ENCODE assay signal across 8 cellular contexts in genomic region chr1:1115136-1115829, GRCh38. TPM values are rescaled to one million over a fixed set of nuclear protein-coding genes. Genes with fewer than 3 reads are reported as not detected.
DNase-seq lines count a peak whose midpoint lies in the region; ATAC-seq, FAIRE-seq and TF ChIP-seq lines count a peak whose summit lies in the region.

No MANE protein-coding gene starts in this region.

- H3K9me3 Mint-ChIP-seq in CD8-positive, alpha-beta memory T cell: no peaks in the 10 kb centered on the region

- peaks cover 6% of the 10 kb centered on the region for H3K27me3 ChIP-seq in CD8-positive, alpha-beta memory T cell (ENCODE audit: insufficient read depth, low read length, poor library complexity, severe bottlenecking)
- H3K27me3 ChIP-seq in PC-3 (ENCODE audit: low read length) (no peaks in the 10 kb centered on the region), esophagus (ENCODE audit: control insufficient read depth in 1 of 2, insufficient read depth in 2 of 2, low read length in 2 of 2) (no peaks in the 10 kb centered on the region), pancreas (no peaks in the 10 kb centered on the region)

- no TSS peak for BruUV-seq in PC-3 (replicated peaks; lab: Mats Ljungman, UMichigan)

- ATAC-seq in PC-3: no peak
- ATAC-seq in pancreas: no peak

- TF ChIP-seq CTCF in PC-3 (conservative IDR thresholded peaks at IDR 0.05; ENCODE audit: low read depth, low read length) (no peak), pancreas (IDR thresholded peaks at IDR 0.05) (no peak)

- no peaks in the 10 kb centered on the region for H4K20me1 ChIP-seq in PC-3 (ENCODE audit: low read length)

- H3K9me3 ChIP-seq in CD8-positive, alpha-beta memory T cell (ENCODE audit: low read length): no peaks in the 10 kb centered on the region
- no peaks in the 10 kb centered on the region for H3K9me3 ChIP-seq in PC-3 (ENCODE audit: low read length)
- peaks cover 0 to 7% of the 10 kb centered on the region in 2 donors for H3K9me3 ChIP-seq in esophagus (ENCODE audit: control insufficient read depth in 2 of 2, insufficient read depth in 1 of 2, low read depth in 1 of 2, low read length in 1 of 2)
- no peaks in the 10 kb centered on the region for H3K9me3 ChIP-seq in pancreas

- no peaks in the 10 kb centered on the region for H3K4me1 ChIP-seq in CD8-positive, alpha-beta memory T cell (ENCODE audit: insufficient read depth, low read length)
- H3K4me1 ChIP-seq in PC-3 (ENCODE audit: insufficient read depth, low read length) (0 out of 2 replicates have a peak, but pooled peaks cover 7% of the 10 kb centered on the region), esophagus (ENCODE audit: control insufficient read depth in 2 of 2, insufficient read depth in 2 of 2, low read length in 1 of 2) (peaks cover 2 to 7% of the 10 kb centered on the region in 2 donors), pancreas (no peaks in the 10 kb centered on the region)

- H3K27ac Mint-ChIP-seq in CD8-positive, alpha-beta memory T cell: peak overlapping the region in 5 of 8 donors; percentile 21 to 94 (median 57)

- CTCF ChIA-PET in CD8-positive, alpha-beta memory T cell (lab: Charles Lee): interaction anchor here (1.0 kb wide), 1 partner anchor 185 kb away, joined by 4 read pairs; no protein-coding TSS in a partner anchor
- CTCF ChIA-PET in PC-3 (lab: Charles Lee): no interaction called here

- H3K36me3 ChIP-seq in CD8-positive, alpha-beta memory T cell (ENCODE audit: insufficient read depth, low read length): no peaks in the 10 kb centered on the region
- peaks cover 15% of the 10 kb centered on the region for H3K36me3 ChIP-seq in PC-3 (ENCODE audit: low read depth, low read length)
- H3K36me3 ChIP-seq in esophagus (ENCODE audit: control insufficient read depth in 2 of 2, insufficient read depth in 2 of 2, low read length in 1 of 2): peaks cover 0 to 13% of the 10 kb centered on the region in 2 donors
- H3K36me3 ChIP-seq in pancreas: no peaks in the 10 kb centered on the region

- no peak overlapping the region for H3K4me3 ChIP-seq in CD8-positive, alpha-beta memory T cell (ENCODE audit: low read length)
- H3K4me3 ChIP-seq in PC-3 (ENCODE audit: low read length) (peak overlapping the region; percentile 87), esophagus (ENCODE audit: low read depth in 1 of 2, low read length in 2 of 2) (peak overlapping the region; percentile 66 to 79), pancreas (peak overlapping the region; percentile 77 to 87 (median 85))

- H3K4me2 ChIP-seq in PC-3 (ENCODE audit: low read length): peak overlapping the region; percentile 85

- peaks cover 6 to 9% of the 10 kb centered on the region in 2 donors for H3K27me3 Mint-ChIP-seq in CD8-positive, alpha-beta memory T cell

- FAIRE-seq in pancreas (lab: Jason Lieb, UNC) (no peak), frontal cortex (lab: Jason Lieb, UNC) (no peak)

- H2AFZ ChIP-seq in PC-3 (ENCODE audit: low read length): peak overlapping the region; percentile 74

- DNase-seq in CD8-positive, alpha-beta memory T cell: peak in 1 of 5 donors; percentile 39
- peak; percentile 22 for DNase-seq in PC-3
- peak in 4 of 6 donors; percentile 26 to 77 (median 50) for DNase-seq in pancreas
- DNase-seq in NCI-H69 (lab: John Stamatoyannopoulos, UW): no peak
- no peak for DNase-seq in OCI-M1 (lab: John Stamatoyannopoulos, UW)
- DNase-seq in frontal cortex (ENCODE audit: low spot score in 2 of 2): no peak
- no peak for DNase-seq in SW 1271 (lab: John Stamatoyannopoulos, UW)

- peaks cover 50% of the 10 kb centered on the region for H3K79me2 ChIP-seq in PC-3 (ENCODE audit: low read length)

- H3F3A ChIP-seq in PC-3 (ENCODE audit: low read length, unreplicated experiment): no peaks in the 10 kb centered on the region

- no peaks in the 10 kb centered on the region for H3K9me2 ChIP-seq in PC-3 (replicated peaks; ENCODE audit: low read length)

- peaks cover 4 to 21% (median 5%) of the 10 kb centered on the region in 3 donors for H3K36me3 Mint-ChIP-seq in CD8-positive, alpha-beta memory T cell

- H3K4me3 Mint-ChIP-seq in CD8-positive, alpha-beta memory T cell: peak overlapping the region; percentile 80 to 96 (median 83)

- peak overlapping the region; percentile 43 for H3K27ac ChIP-seq in CD8-positive, alpha-beta memory T cell (ENCODE audit: low read depth, low read length)
- H3K27ac ChIP-seq in PC-3 (ENCODE audit: low read length): no peak overlapping the region
- H3K27ac ChIP-seq in esophagus (ENCODE audit: low read depth in 2 of 2, low read length in 1 of 2): peak overlapping the region; percentile 62 to 84
- peak overlapping the region in 2 of 4 donors; percentile 44 to 47 for H3K27ac ChIP-seq in pancreas

- WGBS in esophagus, 2 donors: 4 to 5% methylated on average over 37 to 43 of the region's 45 CpGs
- 3% methylated on average over 38 to 44 of the region's 45 CpGs for WGBS in pancreas, 2 donors

- peak overlapping the region; percentile 82 for H3K9ac ChIP-seq in PC-3 (ENCODE audit: low read length)

- H3K4me1 Mint-ChIP-seq in CD8-positive, alpha-beta memory T cell: peaks cover 6 to 14% (median 11%) of the 10 kb centered on the region in 3 donors

- POLR2A ChIA-PET in CD8-positive, alpha-beta memory T cell (lab: Charles Lee): interaction anchor here (0.5 to 1.8 kb wide), 4 partner anchors 102 to 497 kb away, joined by 3 to 10 read pairs (median 3); partner anchors contain the start of genes AURKAIP1 and ISG15
- POLR2A ChIA-PET in PC-3 (lab: Charles Lee; ENCODE audit: unreplicated experiment): interaction anchor here (0.6 kb wide), 3 partner anchors 93 to 460 kb away, joined by 3 to 6 read pairs (median 4); no protein-coding TSS in a partner anchor

- intact Hi-C loops in PC-3 (cut with micrococcal nuclease): loop anchor here (5.0 kb wide), 1 partner anchor 103 kb away; the partner anchor contains the start of gene ISG15
- intact Hi-C loops in pancreas (cut with DNase I): loop anchor here in 1 of 3 donors (10.0 kb wide), 1 partner anchor 80 kb away; no protein-coding TSS in a partner anchor

RNA-seq across cellular contexts. Expression of gene C1orf159, which starts 0.6 kb away (rescaled TPM):
- total RNA-seq in CD8-positive, alpha-beta memory T cell: 10 to 100 TPM; 18.7 to 20.8 TPM
- 7.9 TPM for polyA plus RNA-seq in CD8-positive, alpha-beta memory T cell
- total RNA-seq in PC-3 (2014; rRNA removed) (61.7 and 78.0 TPM in 2 replicates), pancreas (1 to 10 TPM; 3.0 to 6.7 (median 4.0) TPM), frontal cortex (6.1 TPM)
- polyA plus RNA-seq in esophagus (10 to 100 TPM; 13.0 to 27.5 TPM), pancreas (10 to 100 TPM; 20.9 to 30.7 TPM)

RNA-seq across cellular contexts. Expression of gene RNF223, which starts 41.2 kb away (rescaled TPM):
- total RNA-seq in CD8-positive, alpha-beta memory T cell: not detected
- not detected for polyA plus RNA-seq in CD8-positive, alpha-beta memory T cell
- total RNA-seq in PC-3 (2014; rRNA removed): 147 and 171 TPM in 2 replicates
- 10 to 100 TPM; 28.2 to 44.2 TPM for polyA plus RNA-seq in esophagus
- total RNA-seq in pancreas: under 1 TPM in 4 of 6 donors, not detected in 2; 0.12 to 0.37 (median 0.16) TPM
- polyA plus RNA-seq in pancreas: under 1 TPM; 0.05 to 0.34 TPM
- not detected for total RNA-seq in frontal cortex

RNA-seq across cellular contexts. Expression of gene TTLL10, which starts 58.4 kb away (rescaled TPM):
- not detected for total RNA-seq in CD8-positive, alpha-beta memory T cell
- polyA plus RNA-seq in CD8-positive, alpha-beta memory T cell: not detected
- total RNA-seq in PC-3 (2014; rRNA removed) (0.36 and 0.46 TPM in 2 replicates), pancreas (under 1 TPM in 5 of 6 donors, not detected in 1; 0.20 to 0.51 (median 0.38) TPM), frontal cortex (not detected)
- polyA plus RNA-seq in esophagus (under 1 TPM; 0.28 to 0.43 TPM), pancreas (1 to 10 TPM; 1.0 to 1.6 TPM)

Comparison
In these comparisons a context has a peak if more than half of its experiments do, and no peak if none do; other contexts are left out.
1. DNase-seq: peak in PC-3 (single experiment) and pancreas (4 of 6); none in NCI-H69 (single experiment), OCI-M1 (single experiment), frontal cortex (0 of 2) and SW 1271 (0 of 2).
2. RNA of gene RNF223, which starts 41.2 kb away (total RNA-seq): 147 to 171 TPM in PC-3; 0.12 to 0.37 TPM in pancreas, not detected in CD8-positive, alpha-beta memory T cell and not detected in frontal cortex (single experiment); every median in the first group is over 100 times any median in the second.